1 cellular context compared by ENCODE assay signal in genomic region chr13:20702945-20703784, GRCh38.
TF ChIP-seq lines count a peak whose summit lies in the region.

IL17D (plus strand) TSS chr13:20703699; CDS start chr13:20704002, 303 bp downstream.

TF ChIP-seq in HepG2, 621 proteins besides CTCF, POLR2A, EP300 and RAD21 (continued from another document and continues in another):
- TF ChIP-seq ARID4A (CRISPR knock-in tag; IDR thresholded peaks at IDR 0.05; ENCODE audit: borderline replicate concordance) (no peak), ZNF761 (CRISPR knock-in tag; conservative IDR thresholded peaks at IDR 0.05) (0 out of 2 replicates have a peak, but pooled peaks have one; percentile 27), HNF4A (CRISPR knock-in tag; IDR thresholded peaks at IDR 0.05) (no peak), ATF7-NPFF (CRISPR knock-in tag; IDR thresholded peaks at IDR 0.05; ENCODE audit: low read depth) (peak; percentile 55; the same call in 1 of the 2 replicates), POGK (CRISPR knock-in tag; conservative IDR thresholded peaks at IDR 0.05) (peak; percentile 29; the same call in 1 of the 2 replicates), YEATS4 (CRISPR knock-in tag; IDR thresholded peaks at IDR 0.05; ENCODE audit: borderline replicate concordance) (peak; percentile 45; the same call in 1 of the 2 replicates), RARG (CRISPR knock-in tag; IDR thresholded peaks at IDR 0.05; ENCODE audit: low read depth) (no peak), TSC22D2 (CRISPR knock-in tag; IDR thresholded peaks at IDR 0.05; ENCODE audit: borderline replicate concordance) (0 out of 2 replicates have a peak, but pooled peaks have one; percentile 52), ZNF800 (CRISPR knock-in tag; IDR thresholded peaks at IDR 0.05) (peak; percentile 93; the same call in 1 of the 2 replicates), ZBTB10 (CRISPR knock-in tag; IDR thresholded peaks at IDR 0.05; ENCODE audit: borderline replicate concordance) (peak; percentile 35; the same call in 1 of the 2 replicates), FOXO4 (CRISPR knock-in tag; conservative IDR thresholded peaks at IDR 0.05) (no peak), ZNF607 (CRISPR knock-in tag; IDR thresholded peaks at IDR 0.05; ENCODE audit: borderline replicate concordance) (0 out of 2 replicates have a peak, but pooled peaks have one; percentile 39), ZNF784 (CRISPR knock-in tag; IDR thresholded peaks at IDR 0.05; ENCODE audit: borderline replicate concordance) (no peak), NFAT5 (CRISPR knock-in tag; IDR thresholded peaks at IDR 0.05) (peak; percentile 50; the same call in 1 of the 2 replicates), ZNF777 (CRISPR knock-in tag; IDR thresholded peaks at IDR 0.05) (no peak), HES4 (CRISPR knock-in tag; IDR thresholded peaks at IDR 0.05; ENCODE audit: borderline replicate concordance) (no peak; the same call in 1 of the 2 replicates), ZNF883 (CRISPR knock-in tag; IDR thresholded peaks at IDR 0.05; ENCODE audit: not compliant biosample characterization) (peak; percentile 38), KMT2B (CRISPR knock-in tag; IDR thresholded peaks at IDR 0.05) (0 out of 2 replicates have a peak, but pooled peaks have one; percentile 43), SKIL (CRISPR knock-in tag; IDR thresholded peaks at IDR 0.05; ENCODE audit: borderline replicate concordance) (0 out of 2 replicates have a peak, but pooled peaks have one; percentile 23), ATF2 (CRISPR knock-in tag; IDR thresholded peaks at IDR 0.05) (no peak), MTERF4 (CRISPR knock-in tag; IDR thresholded peaks at IDR 0.05) (0 out of 2 replicates have a peak, but pooled peaks have one; percentile 59), KDM6A (CRISPR knock-in tag; IDR thresholded peaks at IDR 0.05; ENCODE audit: low read depth) (no peak), ZBTB21 (CRISPR knock-in tag; IDR thresholded peaks at IDR 0.05) (0 out of 2 replicates have a peak, but pooled peaks have one; percentile 33), KDM2A (CRISPR knock-in tag; IDR thresholded peaks at IDR 0.05; ENCODE audit: borderline replicate concordance, low read depth) (peak; percentile 52; the same call in 1 of the 2 replicates), ZNF44 (CRISPR knock-in tag; IDR thresholded peaks at IDR 0.05) (no peak), KLF6 (CRISPR knock-in tag; IDR thresholded peaks at IDR 0.05) (0 out of 2 replicates have a peak, but pooled peaks have one; percentile 22)
